In genomic region chr13:27907139-27907787, GRCh38 we compare ENCODE assay signal across 29 cellular contexts. TPM values are rescaled to one million over a fixed set of nuclear protein-coding genes. Genes with fewer than 3 reads are reported as not detected.
"Had no signal": no experiment of that assay in that cellular context is flagged by ENCODE, and none has a peak within 500 bp of the region (broad histone marks: within the 10 kb centered on the region; RNA-seq: fewer than 3 reads in every experiment).

No MANE protein-coding gene starts in this region.

- H3K9me3 Mint-ChIP-seq: natural killer cell, neural crest cell had no signal

- DNase-seq: colonic mucosa; dermis blood vessel endothelial cell; effector CD4-positive, alpha-beta T cell; heart left ventricle; hippocampal formation; left colon; natural killer cell; occipital lobe; pancreas; psoas muscle; retina; stimulated activated naive CD4-positive, alpha-beta T cell; stomach; substantia nigra; transverse colon had no signal

- H3K4me1 ChIP-seq: colonic mucosa, heart left ventricle, psoas muscle, transverse colon had no signal

- ATAC-seq: heart left ventricle, left colon, natural killer cell, psoas muscle, sciatic nerve had no signal

- H3K27me3 ChIP-seq: colonic mucosa, pancreas had no signal

- H3K9me3 ChIP-seq: colonic mucosa, heart left ventricle, pancreas, psoas muscle, stomach, thoracic aorta, transverse colon had no signal

- H3K4me1 Mint-ChIP-seq: natural killer cell, neural crest cell had no signal

- H3K4me3 ChIP-seq: colonic mucosa, heart left ventricle, pancreas, psoas muscle, stomach, thoracic aorta, transverse colon had no signal

- H3K27ac ChIP-seq: colonic mucosa, heart left ventricle, psoas muscle, stomach, thoracic aorta, transverse colon had no signal

- H3K36me3 ChIP-seq: colonic mucosa, heart left ventricle, pancreas, stomach, thoracic aorta, transverse colon had no signal

- H3K36me3 Mint-ChIP-seq: natural killer cell had no signal

- H3K4me3 Mint-ChIP-seq: natural killer cell, neural crest cell had no signal

- FAIRE-seq: frontal cortex, pancreas had no signal

- H3K27ac Mint-ChIP-seq: natural killer cell had no signal

RNA-seq across cellular contexts. Expression of gene PDX1, which starts 12.5 kb away (rescaled TPM):
- total RNA-seq: cerebellum, dermis blood vessel endothelial cell, fibroblast of lung, frontal cortex, glomerular endothelial cell, heart left ventricle, kidney epithelial cell, lung microvascular endothelial cell, mesenteric fat pad, myocyte, natural killer cell, neural crest cell, occipital lobe, psoas muscle, sciatic nerve, skeletal muscle tissue, urinary bladder had no signal
- polyA plus RNA-seq: esophagus, fibroblast of lung, heart left ventricle, psoas muscle, urinary bladder had no signal
